10 cellular contexts compared by ENCODE assay signal in the genomic region with DNA sequence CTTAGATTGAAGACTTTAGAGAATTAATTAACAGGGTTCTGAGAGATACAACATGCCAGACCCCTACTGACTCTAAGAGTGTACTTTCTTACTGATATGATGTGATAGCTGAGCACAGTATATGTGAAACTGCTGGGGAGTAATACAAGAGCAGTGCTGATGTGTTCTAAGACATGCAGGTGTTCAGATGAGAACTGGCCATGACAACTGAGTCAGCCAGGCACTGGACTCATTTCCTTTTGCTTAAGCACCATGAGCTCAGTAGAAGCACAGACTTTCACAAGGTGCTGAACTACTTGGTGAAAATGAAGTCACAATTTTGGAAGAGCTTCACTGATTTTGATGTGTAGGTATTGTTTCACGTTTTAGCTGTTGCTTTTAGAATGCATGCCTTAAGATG. TPM values are rescaled to one million over a fixed set of nuclear protein-coding genes. Genes with fewer than 3 reads are reported as not detected.
DNase-seq lines count a peak whose midpoint lies in the region; ATAC-seq, FAIRE-seq and TF ChIP-seq lines count a peak whose summit lies in the region.
"Had no signal": no experiment of that assay in that cellular context is flagged by ENCODE, and none has a peak within 500 bp of the region (broad histone marks: within the 10 kb centered on the region; RNA-seq: fewer than 3 reads in every experiment).

No MANE protein-coding gene starts in this region.

- H3K4me1 ChIP-seq in sigmoid colon: peaks cover 0 to 12% (median 6%) of the 10 kb centered on the region in 4 donors
- H3K4me1 ChIP-seq: prostate gland had no signal

- ATAC-seq in HG03108 (IDR thresholded peaks at IDR 0.05; ENCODE audit: unreplicated experiment): peak; percentile 87

- no peak for TF ChIP-seq CTCF in GM20000 (IDR thresholded peaks at IDR 0.05; ENCODE audit: extremely low read depth, missing control alignments)
- no peak for TF ChIP-seq CTCF in sigmoid colon (IDR thresholded peaks at IDR 0.05)

- H3K27ac ChIP-seq in sigmoid colon: no peak overlapping the region
- H3K27ac ChIP-seq: prostate gland had no signal

- no peaks in the 10 kb centered on the region for H3K36me3 ChIP-seq in sigmoid colon
- H3K36me3 ChIP-seq in MG63: no peaks in the 10 kb centered on the region
- H3K36me3 ChIP-seq: prostate gland had no signal

- WGBS in sigmoid colon, 2 donors: 83 to 92% methylated on average over 1 of the region's 1 CpG

- TF ChIP-seq POLR2A in sigmoid colon (IDR thresholded peaks at IDR 0.05): no peak

- no peak for TF ChIP-seq EP300 in sigmoid colon (IDR thresholded peaks at IDR 0.05)

- no peak overlapping the region for H3K4me3 ChIP-seq in sigmoid colon
- H3K4me3 ChIP-seq in MG63: no peak overlapping the region
- H3K4me3 ChIP-seq: dorsolateral prefrontal cortex, prostate gland had no signal

- H3K9me3 ChIP-seq in sigmoid colon: no peaks in the 10 kb centered on the region
- H3K9me3 ChIP-seq in MG63: no peaks in the 10 kb centered on the region
- H3K9me3 ChIP-seq: prostate gland had no signal

- DNase-seq in GM18507 (ENCODE audit: extremely low spot score, insufficient read length, low read depth) (no peak), GM20000 (ENCODE audit: low spot score) (peak; percentile 88), dermis blood vessel endothelial cell (peak; percentile 19), sigmoid colon (no peak), MG63 (no peak), hypothalamus (lab: John Stamatoyannopoulos, UW) (no peak)
- DNase-seq in stimulated activated naive CD4-positive, alpha-beta T cell (lab: John Stamatoyannopoulos, UW): no peak
- DNase-seq: dorsolateral prefrontal cortex had no signal

- intact Hi-C loops in sigmoid colon (cut with DNase I): no loop called here

- H3K27me3 ChIP-seq in sigmoid colon: no peaks in the 10 kb centered on the region
- no peaks in the 10 kb centered on the region for H3K27me3 ChIP-seq in MG63

- FAIRE-seq in GM18507 (lab: Jason Lieb, UNC): peak; percentile 70

RNA-seq across cellular contexts. Expression of gene POGZ, which starts 15.9 kb away (rescaled TPM):
- total RNA-seq in dermis blood vessel endothelial cell (20.3 and 26.2 TPM in 2 replicates), sigmoid colon (10 to 100 TPM; 40.6 to 75.3 (median 46.4) TPM)
- polyA plus RNA-seq in sigmoid colon: 10 to 100 TPM in 1 of 3 donors, 1 to 10 TPM in 2; 7.2 to 24.6 (median 9.0) TPM
- total RNA-seq in MG63 (2014; rRNA removed; shearing (Covaris generic); ENCODE audit: low replicate concordance): 4.2 and 5.7 TPM in 2 replicates

RNA-seq across cellular contexts. Expression of gene CGN, which starts 36.0 kb away (rescaled TPM):
- total RNA-seq in dermis blood vessel endothelial cell: 0.42 and 2.4 TPM in 2 replicates
- total RNA-seq in sigmoid colon: 1 to 10 TPM in 1 of 4 donors, under 1 TPM in 3; 0.33 to 1.8 (median 0.62) TPM
- polyA plus RNA-seq in sigmoid colon: 100 to 1,000 TPM in 2 of 3 donors, 10 to 100 TPM in 1; 91.9 to 132 (median 115) TPM
- total RNA-seq in MG63 (2014; rRNA removed; shearing (Covaris generic); ENCODE audit: low replicate concordance): 0.05 TPM in 1 of 2 replicates, not detected in the other

Comparison
In these comparisons a context has a peak if more than half of its experiments do, and no peak if none do; other contexts are left out.
1. DNase-seq: peak in GM20000 (single experiment) and dermis blood vessel endothelial cell (single experiment); none in GM18507 (single experiment), stimulated activated naive CD4-positive, alpha-beta T cell (0 of 6), sigmoid colon (single experiment), MG63 (single experiment) and hypothalamus (0 of 51).